ENCODE assay signal across 13 cellular contexts in genomic region chr9:129485140-129485758, GRCh38.
DNase-seq lines count a peak whose midpoint lies in the region; ATAC-seq and TF ChIP-seq lines count a peak whose summit lies in the region.
"Had no signal": no experiment of that assay in that cellular context is flagged by ENCODE, and none has a peak within 500 bp of the region (broad histone marks: within the 10 kb centered on the region; RNA-seq: fewer than 3 reads in every experiment).

No MANE protein-coding gene starts in this region.

- WGBS in thyroid gland, 2 donors, result 73 to 79% methylated on average over 9 of the region's 9 CpGs

- ATAC-seq in GM21717 (IDR thresholded peaks at IDR 0.05; ENCODE audit: unreplicated experiment) (no peak), GM21528 (IDR thresholded peaks at IDR 0.05; ENCODE audit: low FRiP score, unreplicated experiment) (no peak)

- in situ Hi-C loops in G401 (cut with HindIII; ENCODE audit: low sequenced_read_pairs), result no loop called here

- no peaks in the 10 kb centered on the region for H3K27me3 Mint-ChIP-seq in activated naive CD4-positive, alpha-beta T cell treated with anti-CD3 and anti-CD28 coated beads, Interleukin-2, amount 50 U/mL, for 24 hours
- no peaks in the 10 kb centered on the region for H3K27me3 Mint-ChIP-seq in brain

- intact Hi-C loops in thyroid gland (cut with DNase I), result no loop called here

- peaks cover 55% of the 10 kb centered on the region for H3K4me1 Mint-ChIP-seq in activated naive CD4-positive, alpha-beta T cell treated with anti-CD3 and anti-CD28 coated beads, Interleukin-2, amount 50 U/mL, for 24 hours
- H3K4me1 Mint-ChIP-seq in brain, result peaks cover 86% of the 10 kb centered on the region

- no peak for TF ChIP-seq POLR2A in thyroid gland (IDR thresholded peaks at IDR 0.05)

- H3K9me3 ChIP-seq in mucosa of rectum (ENCODE audit: control insufficient read depth in 2 of 2, low read length in 2 of 2) (no peaks in the 10 kb centered on the region), thyroid gland (no peaks in the 10 kb centered on the region)
- H3K9me3 ChIP-seq: BLaER1 treated with 17β-estradiol and CSF1 and Interleukin-3, amounts not matched to agents 10 nM and 100 nM had no signal

- no peaks in the 10 kb centered on the region for H3K27me3 ChIP-seq in mucosa of rectum (ENCODE audit: control insufficient read depth in 2 of 2, insufficient read depth in 2 of 2, low read length in 2 of 2)
- H3K27me3 ChIP-seq in thyroid gland, result no peaks in the 10 kb centered on the region

- no peak for DNase-seq in activated naive CD4-positive, alpha-beta T cell treated with Interleukin-2 at 50 U/mL for 16 hours
- DNase-seq in thyroid gland (peak in 1 of 2 donors; percentile 29), G401 (ENCODE audit: low spot score) (no peak)
- DNase-seq: activated naive CD4-positive, alpha-beta T cell treated with anti-CD3 and anti-CD28 coated beads, Interleukin-2, amount 50 U/mL, for 16 hours; foreskin melanocyte; NCI-H187; SW 1271 had no signal

- H3K4me3 ChIP-seq in mucosa of rectum (ENCODE audit: low read length in 2 of 2) (no peak overlapping the region), thyroid gland (replicated peaks in 1 of 3) (no peak overlapping the region)
- H3K4me3 ChIP-seq: BLaER1 treated with 17β-estradiol and CSF1 and Interleukin-3, amounts not matched to agents 10 nM and 100 nM had no signal

- H3K4me3 Mint-ChIP-seq in activated naive CD4-positive, alpha-beta T cell treated with anti-CD3 and anti-CD28 coated beads, Interleukin-2, amount 50 U/mL, for 24 hours, result no peak overlapping the region
- peak overlapping the region in 4 of 5 experiments; percentile 24 to 70 (median 42) for H3K4me3 Mint-ChIP-seq in brain

- H3K36me3 Mint-ChIP-seq in activated naive CD4-positive, alpha-beta T cell treated with anti-CD3 and anti-CD28 coated beads, Interleukin-2, amount 50 U/mL, for 24 hours, result no peaks in the 10 kb centered on the region
- H3K36me3 Mint-ChIP-seq in brain, result no peaks in the 10 kb centered on the region

- H3K27ac ChIP-seq in mucosa of rectum (ENCODE audit: low read depth in 2 of 2, low read length in 2 of 2) (peak overlapping the region; percentile 6 to 92), thyroid gland (peak overlapping the region; percentile 100)

- TF ChIP-seq CTCF in brain (conservative IDR thresholded peaks at IDR 0.05) (no peak), thyroid gland (IDR thresholded peaks at IDR 0.05) (no peak)

- peak overlapping the region in 1 of 2 donors; percentile 30 for H3K9ac ChIP-seq in mucosa of rectum (ENCODE audit: low read depth in 1 of 2, low read length in 2 of 2)

- H3K4me1 ChIP-seq in mucosa of rectum (ENCODE audit: control insufficient read depth in 2 of 2, insufficient read depth in 2 of 2, low read length in 2 of 2), result peaks cover 53 to 62% of the 10 kb centered on the region in 2 donors
- H3K4me1 ChIP-seq in thyroid gland, result peaks cover 72 to 86% of the 10 kb centered on the region in 2 donors

- peak overlapping the region; percentile 55 for H3K27ac Mint-ChIP-seq in activated naive CD4-positive, alpha-beta T cell treated with anti-CD3 and anti-CD28 coated beads, Interleukin-2, amount 50 U/mL, for 24 hours
- peak overlapping the region; percentile 98 to 100 (median 99) for H3K27ac Mint-ChIP-seq in brain

- no peaks in the 10 kb centered on the region for H3K9me3 Mint-ChIP-seq in activated naive CD4-positive, alpha-beta T cell treated with anti-CD3 and anti-CD28 coated beads, Interleukin-2, amount 50 U/mL, for 24 hours
- peaks cover 0 to 3% (median 0%) of the 10 kb centered on the region in 5 experiments for H3K9me3 Mint-ChIP-seq in brain

- H3K36me3 ChIP-seq in mucosa of rectum (ENCODE audit: control insufficient read depth in 2 of 2, insufficient read depth in 2 of 2, low read length in 2 of 2) (no peaks in the 10 kb centered on the region), thyroid gland (no peaks in the 10 kb centered on the region)
- H3K36me3 ChIP-seq: BLaER1 treated with 17β-estradiol and CSF1 and Interleukin-3, amounts not matched to agents 10 nM and 100 nM had no signal
